ENCODE assay signal across 1 cellular context in the genomic region with DNA sequence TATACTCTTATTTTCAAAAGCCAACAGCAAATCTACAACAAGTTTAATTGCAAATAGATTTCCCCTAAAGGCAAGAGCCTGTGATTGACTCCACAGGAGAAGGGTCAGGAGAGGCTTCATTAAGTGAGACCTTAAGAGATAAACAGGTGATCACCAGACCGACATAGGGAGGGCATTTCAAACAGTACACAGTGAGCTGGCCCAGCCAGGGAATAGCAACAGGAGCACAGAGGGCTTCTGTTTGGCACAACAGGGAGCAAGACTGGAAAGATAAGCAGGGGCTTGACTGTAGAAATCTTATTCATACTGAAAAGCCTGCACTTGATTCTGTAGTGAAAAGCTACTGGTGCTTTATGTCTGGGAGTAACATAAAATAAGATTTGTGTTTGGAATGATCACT.
TF ChIP-seq lines count a peak whose summit lies in the region.

No MANE protein-coding gene starts in this region.

TF ChIP-seq in HEK293, 187 proteins besides CTCF, POLR2A, EP300 and RAD21 (continued from another document):
- TF ChIP-seq, protein P1, sequence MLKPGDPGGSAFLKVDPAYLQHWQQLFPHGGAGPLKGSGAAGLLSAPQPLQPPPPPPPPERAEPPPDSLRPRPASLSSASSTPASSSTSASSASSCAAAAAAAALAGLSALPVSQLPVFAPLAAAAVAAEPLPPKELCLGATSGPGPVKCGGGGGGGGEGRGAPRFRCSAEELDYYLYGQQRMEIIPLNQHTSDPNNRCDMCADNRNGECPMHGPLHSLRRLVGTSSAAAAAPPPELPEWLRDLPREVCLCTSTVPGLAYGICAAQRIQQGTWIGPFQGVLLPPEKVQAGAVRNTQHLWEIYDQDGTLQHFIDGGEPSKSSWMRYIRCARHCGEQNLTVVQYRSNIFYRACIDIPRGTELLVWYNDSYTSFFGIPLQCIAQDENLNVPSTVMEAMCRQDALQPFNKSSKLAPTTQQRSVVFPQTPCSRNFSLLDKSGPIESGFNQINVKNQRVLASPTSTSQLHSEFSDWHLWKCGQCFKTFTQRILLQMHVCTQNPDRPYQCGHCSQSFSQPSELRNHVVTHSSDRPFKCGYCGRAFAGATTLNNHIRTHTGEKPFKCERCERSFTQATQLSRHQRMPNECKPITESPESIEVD (tag by site-specific recombination; IDR thresholded peaks at IDR 0.05) = no peak
- TF ChIP-seq, protein P2, sequence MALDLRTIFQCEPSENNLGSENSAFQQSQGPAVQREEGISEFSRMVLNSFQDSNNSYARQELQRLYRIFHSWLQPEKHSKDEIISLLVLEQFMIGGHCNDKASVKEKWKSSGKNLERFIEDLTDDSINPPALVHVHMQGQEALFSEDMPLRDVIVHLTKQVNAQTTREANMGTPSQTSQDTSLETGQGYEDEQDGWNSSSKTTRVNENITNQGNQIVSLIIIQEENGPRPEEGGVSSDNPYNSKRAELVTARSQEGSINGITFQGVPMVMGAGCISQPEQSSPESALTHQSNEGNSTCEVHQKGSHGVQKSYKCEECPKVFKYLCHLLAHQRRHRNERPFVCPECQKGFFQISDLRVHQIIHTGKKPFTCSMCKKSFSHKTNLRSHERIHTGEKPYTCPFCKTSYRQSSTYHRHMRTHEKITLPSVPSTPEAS (tag by site-specific recombination; IDR thresholded peaks at IDR 0.05) = no peak
- TF ChIP-seq SCRT1 (tag by site-specific recombination; IDR thresholded peaks at IDR 0.05; ENCODE audit: borderline replicate concordance) = 0 out of 2 replicates have a peak, but pooled peaks have one; percentile 26
- TF ChIP-seq, protein P3, sequence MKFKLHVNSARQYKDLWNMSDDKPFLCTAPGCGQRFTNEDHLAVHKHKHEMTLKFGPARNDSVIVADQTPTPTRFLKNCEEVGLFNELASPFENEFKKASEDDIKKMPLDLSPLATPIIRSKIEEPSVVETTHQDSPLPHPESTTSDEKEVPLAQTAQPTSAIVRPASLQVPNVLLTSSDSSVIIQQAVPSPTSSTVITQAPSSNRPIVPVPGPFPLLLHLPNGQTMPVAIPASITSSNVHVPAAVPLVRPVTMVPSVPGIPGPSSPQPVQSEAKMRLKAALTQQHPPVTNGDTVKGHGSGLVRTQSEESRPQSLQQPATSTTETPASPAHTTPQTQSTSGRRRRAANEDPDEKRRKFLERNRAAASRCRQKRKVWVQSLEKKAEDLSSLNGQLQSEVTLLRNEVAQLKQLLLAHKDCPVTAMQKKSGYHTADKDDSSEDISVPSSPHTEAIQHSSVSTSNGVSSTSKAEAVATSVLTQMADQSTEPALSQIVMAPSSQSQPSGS (tag by site-specific recombination; IDR thresholded peaks at IDR 0.05; ENCODE audit: low read depth) = no peak
- TF ChIP-seq OSR2 (tag by site-specific recombination; IDR thresholded peaks at IDR 0.05) = 0 out of 2 replicates have a peak, but pooled peaks have one; percentile 21
- peak; percentile 29; the same call in 1 of the 2 replicates for TF ChIP-seq ZIC2 (tag by site-specific recombination; IDR thresholded peaks at IDR 0.05)
- no peak for TF ChIP-seq MYNN (tag by site-specific recombination; IDR thresholded peaks at IDR 0.05; ENCODE audit: borderline replicate concordance)
TF ChIP-seq in HEK293: peak in this region for 3.
